Comparison of ENCODE assay signal across 12 cellular contexts in genomic region chr3:152742368-152743347, GRCh38.
DNase-seq lines count a peak whose midpoint lies in the region; ATAC-seq lines count a peak whose summit lies in the region.
"Had no signal": no experiment of that assay in that cellular context is flagged by ENCODE, and none has a peak within 500 bp of the region (broad histone marks: within the 10 kb centered on the region; RNA-seq: fewer than 3 reads in every experiment).

No MANE protein-coding gene starts in this region.

- DNase-seq in renal cortical epithelial cell (ENCODE audit: low read depth) (peak; percentile 1), GOT3 (lab: John Stamatoyannopoulos, UW) (no peak), NCI-H446 treated with DMSO at 0.1 percent for 48 hours (lab: John Stamatoyannopoulos, UW) (no peak)
- no peak for DNase-seq in stimulated activated naive CD4-positive, alpha-beta T cell treated with Interleukin-2 at 50 U/mL for 16 hours (lab: John Stamatoyannopoulos, UW)
- DNase-seq: left ventricle myocardium superior; NCI-H2171; retina; stimulated activated CD4-positive, alpha-beta T cell treated with anti-CD3 and anti-CD28 coated beads, Interleukin-4, amount 100 ng/mL, for 1 hour had no signal

- ATAC-seq in GM18909 (IDR thresholded peaks at IDR 0.05; ENCODE audit: poor library complexity, unreplicated experiment) = peak; percentile 59
- ATAC-seq in GM21576 (IDR thresholded peaks at IDR 0.05; ENCODE audit: unreplicated experiment) = peak; percentile 57
- ATAC-seq in HG03159 (IDR thresholded peaks at IDR 0.05; ENCODE audit: unreplicated experiment) = peak; percentile 58
- ATAC-seq: left ventricle myocardium superior; natural killer cell treated with Interleukin-12 subunit alpha and Interleukin-12 subunit beta and Interleukin-15 and Interleukin-18, amount 100 ng/mL, for 72 hours had no signal
